In genomic region chr6:14258695-14259655, GRCh38 we compare ENCODE assay signal across 28 cellular contexts.
DNase-seq lines count a peak whose midpoint lies in the region; ATAC-seq, FAIRE-seq and TF ChIP-seq lines count a peak whose summit lies in the region.
"Had no signal": no experiment of that assay in that cellular context is flagged by ENCODE, and none has a peak within 500 bp of the region (broad histone marks: within the 10 kb centered on the region; RNA-seq: fewer than 3 reads in every experiment).

No MANE protein-coding gene starts in this region.

- no peaks in the 10 kb centered on the region for H3K27me3 ChIP-seq in small intestine (ENCODE audit: control insufficient read depth in 2 of 2, insufficient read depth in 2 of 2, low read length in 2 of 2)
- H3K27me3 ChIP-seq: gastrocnemius medialis, spleen had no signal

- no peak for TF ChIP-seq CTCF in progenitor cell of endocrine pancreas (IDR thresholded peaks at IDR 0.05; ENCODE audit: unreplicated experiment)

- no peak overlapping the region for H3K4me3 Mint-ChIP-seq in progenitor cell of endocrine pancreas (ENCODE audit: low read depth)
- no peak overlapping the region for H3K4me3 Mint-ChIP-seq in activated T-cell treated with anti-CD3 and anti-CD28 coated beads, Interleukin-2, amount 50 U/mL, for 72 hours
- H3K4me3 Mint-ChIP-seq: central memory CD8-positive, alpha-beta T cell; memory B cell; stimulated activated effector memory CD8-positive, alpha-beta T cell treated with anti-CD3 and anti-CD28 coated beads, Interleukin-12 subunit alpha, Interleukin-12 subunit beta, amount 100 ng/mL, for 72 hours had no signal

- peaks cover 3% of the 10 kb centered on the region for H3K36me3 Mint-ChIP-seq in progenitor cell of endocrine pancreas (ENCODE audit: insufficient read depth)
- peaks cover 6% of the 10 kb centered on the region in 2 donors for H3K36me3 Mint-ChIP-seq in activated T-cell treated with anti-CD3 and anti-CD28 coated beads, Interleukin-2, amount 50 U/mL, for 72 hours (ENCODE audit: insufficient read depth in 2 of 2)
- H3K36me3 Mint-ChIP-seq: memory B cell; stimulated activated effector memory CD8-positive, alpha-beta T cell treated with anti-CD3 and anti-CD28 coated beads, Interleukin-12 subunit alpha, Interleukin-12 subunit beta, amount 100 ng/mL, for 72 hours had no signal

- H3K4me1 Mint-ChIP-seq in progenitor cell of endocrine pancreas (ENCODE audit: low read depth): peaks cover 16% of the 10 kb centered on the region
- peaks cover 7% of the 10 kb centered on the region for H3K4me1 Mint-ChIP-seq in activated T-cell treated with anti-CD3 and anti-CD28 coated beads, Interleukin-2, amount 50 U/mL, for 72 hours (ENCODE audit: low read depth)
- H3K4me1 Mint-ChIP-seq: central memory CD8-positive, alpha-beta T cell; stimulated activated effector memory CD8-positive, alpha-beta T cell treated with anti-CD3 and anti-CD28 coated beads, Interleukin-12 subunit alpha, Interleukin-12 subunit beta, amount 100 ng/mL, for 72 hours had no signal

- DNase-seq in NCI-H1417 (lab: John Stamatoyannopoulos, UW) (peak in 2 of 3 experiments; percentile 36 to 59), NCI-H1417 treated with DMSO at 0.1 percent for 48 hours (lab: John Stamatoyannopoulos, UW) (no peak), NCI-H2171 treated with DMSO at 0.1 percent for 48 hours (lab: John Stamatoyannopoulos, UW) (peak; percentile 39), left kidney (ENCODE audit: low read depth, low spot score) (peak; percentile 51), progenitor cell of endocrine pancreas (ENCODE audit: low spot score, unreplicated experiment) (no peak), small intestine (no peak)
- no peak for DNase-seq in activated T-cell treated with anti-CD3 and anti-CD28 coated beads, Interleukin-2, amount 50 U/mL, for 72 hours
- DNase-seq: activated T-cell treated with anti-CD3 and anti-CD28 coated beads, Interleukin-2, amount 50 U/mL, for 1 hour; Calu3; dermis blood vessel endothelial cell; DMS79 treated with DMSO at 0.1 percent for 48 hours; gastrocnemius medialis; hypothalamus; Kasumi-1; NCI-H187; spleen; stimulated activated CD4-positive, alpha-beta T cell treated with anti-CD3 and anti-CD28 coated beads, Interleukin-4, amount 100 ng/mL, for 1 hour; T-helper 2 cell had no signal

- no peak for ATAC-seq in HG03378 (IDR thresholded peaks at IDR 0.05; ENCODE audit: unreplicated experiment)
- no peak for ATAC-seq in activated T-cell treated with anti-CD3 and anti-CD28 coated beads, Interleukin-2, amount 50 U/mL, for 72 hours (replicated peaks in 1 of 2)
- ATAC-seq: gastrocnemius medialis; HCT116; left lobe of liver; stimulated activated effector memory CD8-positive, alpha-beta T cell treated with anti-CD3 and anti-CD28 coated beads, Interleukin-12 subunit alpha, Interleukin-12 subunit beta, amount 100 ng/mL, for 72 hours had no signal

- peak overlapping the region; percentile 30 for H3K27ac Mint-ChIP-seq in progenitor cell of endocrine pancreas
- no peak overlapping the region for H3K27ac Mint-ChIP-seq in activated T-cell treated with anti-CD3 and anti-CD28 coated beads, Interleukin-2, amount 50 U/mL, for 72 hours
- H3K27ac Mint-ChIP-seq: stimulated activated effector memory CD8-positive, alpha-beta T cell treated with anti-CD3 and anti-CD28 coated beads, Interleukin-12 subunit alpha, Interleukin-12 subunit beta, amount 100 ng/mL, for 72 hours had no signal

- no peak overlapping the region for H3K27ac ChIP-seq in small intestine (ENCODE audit: low read depth in 1 of 2, low read length in 1 of 2)
- H3K27ac ChIP-seq: 22Rv1, C4-2B, gastrocnemius medialis, spleen had no signal

- no peaks in the 10 kb centered on the region for H3K36me3 ChIP-seq in small intestine (ENCODE audit: control insufficient read depth in 2 of 2, insufficient read depth in 2 of 2, low read length in 2 of 2)
- H3K36me3 ChIP-seq: gastrocnemius medialis, spleen had no signal

- no peak overlapping the region for H3K4me3 ChIP-seq in small intestine (ENCODE audit: low read depth in 1 of 2, low read length in 2 of 2)
- H3K4me3 ChIP-seq: gastrocnemius medialis, spleen had no signal

- H3K9me3 Mint-ChIP-seq in progenitor cell of endocrine pancreas (ENCODE audit: low read depth): peaks cover 13% of the 10 kb centered on the region
- peaks cover 0 to 5% of the 10 kb centered on the region in 2 donors for H3K9me3 Mint-ChIP-seq in activated T-cell treated with anti-CD3 and anti-CD28 coated beads, Interleukin-2, amount 50 U/mL, for 72 hours
- H3K9me3 Mint-ChIP-seq: central memory CD8-positive, alpha-beta T cell had no signal

- H3K4me1 ChIP-seq in small intestine (ENCODE audit: control insufficient read depth in 2 of 2, insufficient read depth in 1 of 2, low read depth in 1 of 2, low read length in 1 of 2): no peaks in the 10 kb centered on the region
- H3K4me1 ChIP-seq: gastrocnemius medialis had no signal

- WGBS in small intestine, 3 donors: 79 to 90% (median 84%) methylated on average over 12 of the region's 12 CpGs

- no peaks in the 10 kb centered on the region for H3K9me3 ChIP-seq in small intestine (ENCODE audit: control insufficient read depth, low read depth)

- peaks cover 11% of the 10 kb centered on the region for H3K27me3 Mint-ChIP-seq in progenitor cell of endocrine pancreas
- H3K27me3 Mint-ChIP-seq in activated T-cell treated with anti-CD3 and anti-CD28 coated beads, Interleukin-2, amount 50 U/mL, for 72 hours (ENCODE audit: low read depth): no peaks in the 10 kb centered on the region
- H3K27me3 Mint-ChIP-seq: central memory CD8-positive, alpha-beta T cell; memory B cell had no signal

- no peak for FAIRE-seq in small intestine (lab: Jason Lieb, UNC)
- FAIRE-seq: endometrium, GM18507 had no signal

Comparison
In these comparisons a context has a peak if more than half of its experiments do, and no peak if none do; other contexts are left out.
1. DNase-seq: peak in NCI-H1417 (2 of 3), NCI-H2171 treated with DMSO at 0.1 percent for 48 hours (single experiment) and left kidney (single experiment); none in NCI-H1417 treated with DMSO at 0.1 percent for 48 hours (single experiment), progenitor cell of endocrine pancreas (single experiment), small intestine (single experiment) and activated T-cell treated with anti-CD3 and anti-CD28 coated beads, Interleukin-2, amount 50 U/mL, for 72 hours (0 of 2).